In the genomic region with DNA sequence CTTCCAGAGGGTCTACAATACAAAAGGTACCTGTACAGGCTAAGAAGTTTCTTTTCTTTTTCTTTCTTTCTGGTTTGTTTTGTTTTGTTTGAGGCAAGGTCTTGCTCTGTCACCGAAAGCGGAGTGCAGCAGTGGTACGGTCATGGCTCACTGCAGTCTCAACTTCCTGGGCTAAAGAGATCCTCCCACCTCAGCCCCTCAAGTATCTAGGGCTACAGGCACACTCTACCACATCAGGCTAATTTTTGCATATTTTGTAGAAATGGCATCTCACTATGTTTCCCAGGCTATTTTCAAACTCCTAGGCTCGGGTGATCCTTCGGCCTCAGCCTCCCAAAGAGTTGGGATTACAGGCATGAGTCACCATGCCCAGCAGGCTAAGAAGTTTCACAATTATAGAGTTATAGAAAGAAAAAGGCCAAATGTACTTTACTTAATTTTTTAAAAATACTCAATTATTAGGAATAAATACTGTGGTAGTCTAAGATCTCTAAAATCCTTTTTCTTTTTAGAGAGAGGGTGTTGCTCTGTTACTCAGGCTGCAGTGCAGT, we compare ENCODE assay signal across 12 cellular contexts. TPM values are rescaled to one million over a fixed set of nuclear protein-coding genes. Genes with fewer than 3 reads are reported as not detected.
DNase-seq lines count a peak whose midpoint lies in the region; ATAC-seq and TF ChIP-seq lines count a peak whose summit lies in the region.
"Had no signal": no experiment of that assay in that cellular context is flagged by ENCODE, and none has a peak within 500 bp of the region (broad histone marks: within the 10 kb centered on the region; RNA-seq: fewer than 3 reads in every experiment).

No MANE protein-coding gene starts in this region.

- H3K4me3 ChIP-seq in GM12865 (ENCODE audit: low read depth, low read length): peak overlapping the region; percentile 48
- H3K4me3 ChIP-seq in adipocyte (ENCODE audit: low read length): no peak overlapping the region

- no peaks in the 10 kb centered on the region for H3K9me3 ChIP-seq in adipocyte (ENCODE audit: control insufficient read depth, low read length)

- peaks cover 13% of the 10 kb centered on the region for H3K36me3 Mint-ChIP-seq in glutamatergic neuron (ENCODE audit: unreplicated experiment)

- peaks cover 7% of the 10 kb centered on the region for H3K27me3 Mint-ChIP-seq in glutamatergic neuron (ENCODE audit: unreplicated experiment)

- peaks cover 15% of the 10 kb centered on the region for H3K4me1 ChIP-seq in adipocyte (ENCODE audit: control insufficient read depth, insufficient read depth, low read length)

- H3K4me1 Mint-ChIP-seq in glutamatergic neuron (ENCODE audit: low read depth, unreplicated experiment): peaks cover 6% of the 10 kb centered on the region

- H3K27ac Mint-ChIP-seq in glutamatergic neuron (ENCODE audit: unreplicated experiment): no peak overlapping the region

- no peaks in the 10 kb centered on the region for H3K27me3 ChIP-seq in adipocyte (replicated peaks; ENCODE audit: control insufficient read depth, insufficient read depth, low read length)

- ATAC-seq in GM21367 (IDR thresholded peaks at IDR 0.05; ENCODE audit: unreplicated experiment) (peak; percentile 63), HG03103 (IDR thresholded peaks at IDR 0.05; ENCODE audit: low read depth, unreplicated experiment) (peak; percentile 71)

- H3K36me3 ChIP-seq in adipocyte (ENCODE audit: control insufficient read depth, insufficient read depth, low read length, severe bottlenecking): no peaks in the 10 kb centered on the region

- TF ChIP-seq CTCF in GM12865 (IDR thresholded peaks at IDR 0.05; ENCODE audit: insufficient read depth, low read depth, low read length, missing control alignments): no peak
- TF ChIP-seq CTCF in glutamatergic neuron (IDR thresholded peaks at IDR 0.05; ENCODE audit: partially characterized antibody, unreplicated experiment): no peak

- no peak overlapping the region for H3K4me3 Mint-ChIP-seq in glutamatergic neuron (ENCODE audit: unreplicated experiment)

- no peak overlapping the region for H3K9ac ChIP-seq in adipocyte (ENCODE audit: low read length)
- H3K9ac ChIP-seq: KMS-11 had no signal

- DNase-seq in GM12865 (ENCODE audit: low read depth) (peak; percentile 93), adipocyte (ENCODE audit: low read depth) (peak; percentile 19), glutamatergic neuron (no peak), globus pallidus (ENCODE audit: low spot score) (no peak), ecto neural progenitor cell (ENCODE audit: low spot score) (no peak), NCI-H146 (lab: John Stamatoyannopoulos, UW) (no peak)
- DNase-seq: activated gamma-delta T cell, C1 segment of cervical spinal cord, T1000 had no signal

- H3K9me3 Mint-ChIP-seq in glutamatergic neuron (ENCODE audit: unreplicated experiment): peaks cover 8% of the 10 kb centered on the region

RNA-seq across cellular contexts. Expression of gene PIGH, which starts 3.0 kb away (rescaled TPM):
- 24.3 TPM for total RNA-seq in glutamatergic neuron (ENCODE audit: unreplicated experiment)

RNA-seq across cellular contexts. Expression of gene ARG2, which starts 16.6 kb away (rescaled TPM):
- total RNA-seq in glutamatergic neuron (ENCODE audit: unreplicated experiment): 78.7 TPM

Comparison
In these comparisons a context has a peak if more than half of its experiments do, and no peak if none do; other contexts are left out.
1. DNase-seq: peak in GM12865 (single experiment) and adipocyte (single experiment); none in glutamatergic neuron (single experiment), globus pallidus (single experiment), ecto neural progenitor cell (single experiment) and NCI-H146 (single experiment).